In the genomic region with DNA sequence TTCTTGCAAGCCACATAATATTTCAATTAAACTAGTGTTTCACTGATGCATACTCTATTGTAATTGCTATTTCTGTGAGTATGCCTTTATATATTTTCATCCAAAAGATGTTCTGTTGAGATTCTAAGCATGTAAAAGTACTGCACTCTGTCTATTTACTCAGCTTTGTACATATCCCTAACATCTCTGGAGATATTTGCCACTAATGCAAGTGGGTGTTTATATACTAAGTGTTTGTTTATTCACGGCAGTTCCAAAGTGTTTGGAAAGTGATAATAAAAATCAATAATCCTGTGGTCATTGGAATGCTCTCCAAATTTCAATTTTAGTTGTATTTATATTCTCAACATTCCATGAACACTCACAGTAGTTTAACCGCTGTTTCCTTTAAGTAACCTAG, we compare ENCODE assay signal across 20 cellular contexts.
DNase-seq lines count a peak whose midpoint lies in the region; ATAC-seq, FAIRE-seq and TF ChIP-seq lines count a peak whose summit lies in the region.
"Had no signal": no experiment of that assay in that cellular context is flagged by ENCODE, and none has a peak within 500 bp of the region (broad histone marks: within the 10 kb centered on the region; RNA-seq: fewer than 3 reads in every experiment).

No MANE protein-coding gene starts in this region.

- H3K27me3 ChIP-seq in pancreas, result no peaks in the 10 kb centered on the region

- no peak overlapping the region for H3K27ac ChIP-seq in pancreas
- H3K27ac ChIP-seq: GM23248 had no signal

- DNase-seq in NCI-H2107 treated with DMSO at 0.1 percent for 48 hours (lab: John Stamatoyannopoulos, UW; ENCODE audit: unreplicated experiment) (peak; percentile 13), NCI-H2107 (lab: John Stamatoyannopoulos, UW) (no peak), DMS53 treated with DMSO at 0.1 percent for 48 hours (lab: John Stamatoyannopoulos, UW; ENCODE audit: unreplicated experiment) (peak; percentile 35), NCI-H2029 treated with DMSO at 0.1 percent for 48 hours (lab: John Stamatoyannopoulos, UW) (peak; percentile 21), pancreas (no peak), DMS 273 (lab: John Stamatoyannopoulos, UW; ENCODE audit: unreplicated experiment) (no peak), pons (ENCODE audit: low spot score) (no peak)
- DNase-seq: Caco-2; CD4-positive, alpha-beta T cell; GF-D8; GM23248; HCEC 1CT; NCI-H1105 treated with DMSO at 0.1 percent for 48 hours; NCI-H2081 treated with DMSO at 0.1 percent for 48 hours; NCI-H2227 treated with DMSO at 0.1 percent for 48 hours; NCI-H69; NK-92 treated with Interleukin-12 subunit alpha and Interleukin-12 subunit beta, amount 100 ng/mL, for 24 hours; Right ventricle myocardium superior had no signal

- FAIRE-seq in pancreas (lab: Jason Lieb, UNC), result no peak
- FAIRE-seq: A204.1, GM12878 had no signal

- WGBS in pancreas, 2 donors, result 10 to 14% methylated on average over 2 of the region's 2 CpGs

- ATAC-seq in pancreas, result peak in 3 of 4 donors; percentile 63 to 72 (median 71)
- ATAC-seq: GM12878 had no signal

- no peaks in the 10 kb centered on the region for H3K9me3 ChIP-seq in pancreas
- H3K9me3 ChIP-seq: Caco-2 had no signal

- TF ChIP-seq CTCF in pancreas (IDR thresholded peaks at IDR 0.05), result no peak

- peaks cover 6 to 18% (median 10%) of the 10 kb centered on the region in 3 donors for H3K4me1 ChIP-seq in pancreas
- H3K4me1 ChIP-seq: Caco-2 had no signal

- H3K4me3 ChIP-seq in pancreas, result no peak overlapping the region
- H3K4me3 ChIP-seq: GM12878, GM23248 had no signal

- intact Hi-C loops in pancreas (cut with DNase I), result no loop called here

- H3K36me3 ChIP-seq in pancreas, result no peaks in the 10 kb centered on the region

Comparison
In these comparisons a context has a peak if more than half of its experiments do, and no peak if none do; other contexts are left out.
1. DNase-seq: peak in NCI-H2107 treated with DMSO at 0.1 percent for 48 hours (single experiment), DMS53 treated with DMSO at 0.1 percent for 48 hours (single experiment) and NCI-H2029 treated with DMSO at 0.1 percent for 48 hours (single experiment); none in NCI-H2107 (single experiment), pancreas (0 of 6), DMS 273 (single experiment) and pons (single experiment).